ENCODE assay signal across 8 cellular contexts in genomic region chr16:69443809-69444611, GRCh38. TPM values are rescaled to one million over a fixed set of nuclear protein-coding genes. Genes with fewer than 3 reads are reported as not detected.
DNase-seq lines count a peak whose midpoint lies in the region; ATAC-seq and TF ChIP-seq lines count a peak whose summit lies in the region.

No MANE protein-coding gene starts in this region.

- H3K27ac Mint-ChIP-seq in Caco-2 (ENCODE audit: unreplicated experiment): peak overlapping the region; percentile 42

- TF ChIP-seq CTCF in Caco-2 (IDR thresholded peaks at IDR 0.05; ENCODE audit: insufficient read depth in 1 of 2, low read depth in 1 of 2, low read length in 1 of 2, severe bottlenecking in 1 of 2, unreplicated experiment in 1 of 2): no peak
- no peak for TF ChIP-seq CTCF in choroid plexus epithelial cell (conservative IDR thresholded peaks at IDR 0.05; ENCODE audit: low read depth, low read length)

- peaks cover 4% of the 10 kb centered on the region; the same call in 1 of the 2 replicates for H3K36me3 ChIP-seq in Caco-2 (ENCODE audit: control insufficient read depth, insufficient read depth, low read length)
- H3K36me3 ChIP-seq in mesenchymal stem cell (ENCODE audit: control insufficient read depth in 1 of 2, insufficient read depth in 2 of 2, low read depth in 1 of 2, low read length in 2 of 2): peaks cover 11 to 15% of the 10 kb centered on the region in 2 experiments

- H3K9ac ChIP-seq in mesenchymal stem cell (ENCODE audit: low read length): peak overlapping the region; percentile 91

- H2BK12ac ChIP-seq in mesenchymal stem cell (ENCODE audit: low read length in 2 of 2): peak overlapping the region in 1 of 2 experiments; percentile 63

- peak overlapping the region; percentile 55 for H3K27ac ChIP-seq in mesenchymal stem cell (ENCODE audit: low read length, poor library complexity, severe bottlenecking)

- peaks cover 10% of the 10 kb centered on the region; the same call in 1 of the 2 replicates for H3K4me1 ChIP-seq in Caco-2
- H3K4me1 ChIP-seq in mesenchymal stem cell (ENCODE audit: control insufficient read depth, insufficient read depth, low read depth, low read length): peaks cover 5% of the 10 kb centered on the region

- H3K4me3 ChIP-seq in Caco-2 (ENCODE audit: low read depth, low read length) (no peak overlapping the region), choroid plexus epithelial cell (ENCODE audit: low read depth, low read length) (no peak overlapping the region), mesenchymal stem cell (ENCODE audit: insufficient read depth in 1 of 2, low read depth in 1 of 2, low read length in 2 of 2) (peak overlapping the region in 1 of 2 experiments; percentile 58)

- H3K9me3 ChIP-seq in Caco-2 (no peaks in the 10 kb centered on the region), mesenchymal stem cell (ENCODE audit: control insufficient read depth, low read length) (no peaks in the 10 kb centered on the region)

- H3K4me3 Mint-ChIP-seq in Caco-2 (ENCODE audit: unreplicated experiment): no peak overlapping the region

- H3K4me1 Mint-ChIP-seq in Caco-2 (ENCODE audit: low read depth, unreplicated experiment): peaks cover 14% of the 10 kb centered on the region

- no peaks in the 10 kb centered on the region for H3K9me3 Mint-ChIP-seq in Caco-2 (ENCODE audit: unreplicated experiment)

- H4K91ac ChIP-seq in mesenchymal stem cell (ENCODE audit: low read length): peak overlapping the region; percentile 72

- no peaks in the 10 kb centered on the region for H3K27me3 Mint-ChIP-seq in Caco-2 (ENCODE audit: insufficient read depth, unreplicated experiment)

- no peak overlapping the region for H2BK5ac ChIP-seq in mesenchymal stem cell (ENCODE audit: low read depth, low read length, poor library complexity, severe bottlenecking)

- H3K4ac ChIP-seq in mesenchymal stem cell (ENCODE audit: low read depth in 1 of 2, low read length in 2 of 2): peak overlapping the region in 1 of 2 experiments; percentile 19

- H2BK120ac ChIP-seq in mesenchymal stem cell (ENCODE audit: low read depth, low read length): no peak overlapping the region

- H3K27me3 ChIP-seq in Caco-2 (replicated peaks; ENCODE audit: control insufficient read depth, insufficient read depth, low read length) (no peaks in the 10 kb centered on the region), mesenchymal stem cell (ENCODE audit: control insufficient read depth in 1 of 2, insufficient read depth in 1 of 2, low read length in 2 of 2) (no peaks in the 10 kb centered on the region)

- POLR2A ChIA-PET in Caco-2 (lab: Charles Lee): interaction anchor here (0.6 kb wide), 2 partner anchors 17 to 20 kb away, joined by 3 read pairs; no protein-coding TSS in a partner anchor

- peaks cover 71% of the 10 kb centered on the region for H3K36me3 Mint-ChIP-seq in Caco-2 (ENCODE audit: insufficient read depth, unreplicated experiment)

- peak overlapping the region; percentile 64 for H4K8ac ChIP-seq in mesenchymal stem cell (ENCODE audit: low read length)

- H3K18ac ChIP-seq in mesenchymal stem cell (ENCODE audit: low read depth in 1 of 2, low read length in 2 of 2): peak overlapping the region; percentile 4 to 58

- DNase-seq in Caco-2 (no peak), RPMI7951 (ENCODE audit: low read depth) (peak; percentile 71), choroid plexus epithelial cell (ENCODE audit: low read depth) (peak; percentile 54), mesenchymal stem cell (peak; percentile 67), DMS53 treated with DMSO at 0.1 percent for 48 hours (lab: John Stamatoyannopoulos, UW; ENCODE audit: unreplicated experiment) (no peak), NCI-H2107 treated with DMSO at 0.1 percent for 48 hours (lab: John Stamatoyannopoulos, UW; ENCODE audit: unreplicated experiment) (no peak)

- no peak for ATAC-seq in HG02571 (IDR thresholded peaks at IDR 0.05; ENCODE audit: unreplicated experiment)
- ATAC-seq in GM18505 (IDR thresholded peaks at IDR 0.05; ENCODE audit: unreplicated experiment): no peak

- H3K14ac ChIP-seq in mesenchymal stem cell (ENCODE audit: low read length in 2 of 2): no peak overlapping the region

- H3K79me1 ChIP-seq in mesenchymal stem cell (replicated peaks; ENCODE audit: low read length, poor library complexity, severe bottlenecking): peaks cover 4% of the 10 kb centered on the region

- no peak overlapping the region for H2AFZ ChIP-seq in mesenchymal stem cell (ENCODE audit: low read depth, low read length)

- peak overlapping the region; percentile 39 for H3K4me2 ChIP-seq in mesenchymal stem cell (ENCODE audit: low read length, poor library complexity, severe bottlenecking)

- H2AK5ac ChIP-seq in mesenchymal stem cell (ENCODE audit: low read length, severe bottlenecking): peak overlapping the region; percentile 84

- intact Hi-C loops in Caco-2 (cut with micrococcal nuclease; ENCODE audit: unreplicated experiment): loop anchor here (2.0 kb wide), 1 partner anchor 21 kb away; no protein-coding TSS in a partner anchor

- CTCF ChIA-PET in Caco-2 (lab: Charles Lee): interaction anchor here (1.0 kb wide), 1 partner anchor 47 kb away, joined by 9 read pairs; no protein-coding TSS in a partner anchor

- TF ChIP-seq POLR2A in GM18505 (IDR thresholded peaks at IDR 0.05; ENCODE audit: borderline replicate concordance, extremely low read depth, insufficient read depth, insufficient read length): no peak

- WGBS in mesenchymal stem cell: 80% methylated on average over 10 of the region's 12 CpGs

- no peak overlapping the region for H3K23ac ChIP-seq in mesenchymal stem cell (ENCODE audit: low read length in 2 of 2)

- BruUV-seq in Caco-2 (replicated peaks; lab: Mats Ljungman, UMichigan): no TSS peak

- H2BK15ac ChIP-seq in mesenchymal stem cell (ENCODE audit: low read depth, poor library complexity, severe bottlenecking): no peak overlapping the region

RNA-seq across cellular contexts. Expression of gene CYB5B, which starts 19.6 kb away (rescaled TPM):
- 355 TPM in 2 replicates for total RNA-seq in Caco-2 (2022)
- 111 and 166 TPM in 2 replicates for total RNA-seq in RPMI7951 (2014; rRNA removed; shearing (Covaris generic))
- 379 TPM for polyA plus RNA-seq in mesenchymal stem cell (2013, experiment 1 of 2)
- polyA plus RNA-seq in mesenchymal stem cell (2013, experiment 2 of 2): 384 TPM

RNA-seq across cellular contexts. Expression of gene TERF2, which starts 58.2 kb away (rescaled TPM):
- 43.6 and 46.2 TPM in 2 replicates for total RNA-seq in Caco-2 (2022)
- total RNA-seq in RPMI7951 (2014; rRNA removed; shearing (Covaris generic)): 8.1 and 8.9 TPM in 2 replicates
- 27.2 TPM for polyA plus RNA-seq in mesenchymal stem cell (2013, experiment 1 of 2)
- polyA plus RNA-seq in mesenchymal stem cell (2013, experiment 2 of 2): 28.4 TPM

Comparison
In these comparisons a context has a peak if more than half of its experiments do, and no peak if none do; other contexts are left out.
1. DNase-seq: peak in RPMI7951 (single experiment), choroid plexus epithelial cell (single experiment) and mesenchymal stem cell (single experiment); none in Caco-2 (0 of 2), DMS53 treated with DMSO at 0.1 percent for 48 hours (single experiment) and NCI-H2107 treated with DMSO at 0.1 percent for 48 hours (single experiment).